In the genomic region with DNA sequence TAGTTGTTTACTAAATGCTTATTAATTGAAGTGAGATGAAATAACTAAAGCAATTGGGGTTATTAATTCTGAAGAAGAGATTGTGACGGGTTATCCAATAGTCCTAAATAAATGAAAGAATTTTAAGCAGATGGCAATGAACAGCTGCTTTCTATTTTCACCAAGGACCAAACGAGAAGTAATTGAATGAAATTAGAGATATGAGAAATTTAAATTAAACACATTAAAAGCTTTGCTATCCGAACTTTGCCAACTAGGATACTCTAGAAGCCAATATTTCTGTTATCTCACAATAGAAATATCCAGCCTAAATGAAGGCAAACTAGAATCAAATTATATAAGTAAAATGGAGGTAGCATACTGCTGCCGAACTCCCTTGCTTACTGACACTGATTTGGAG, we compare ENCODE assay signal across 27 cellular contexts.
"Had no signal": no experiment of that assay in that cellular context is flagged by ENCODE, and none has a peak within 500 bp of the region (broad histone marks: within the 10 kb centered on the region; RNA-seq: fewer than 3 reads in every experiment).

No MANE protein-coding gene starts in this region.

- H3K36me3 ChIP-seq: ascending aorta, breast epithelium, cardiac muscle cell, colonic mucosa, WERI-Rb-1 had no signal

- H3K4me3 ChIP-seq: ascending aorta, breast epithelium, cardiac muscle cell, colonic mucosa had no signal

- H3K9me3 ChIP-seq: ascending aorta, breast epithelium, colonic mucosa had no signal

- DNase-seq: activated CD4-positive, alpha-beta memory T cell treated with anti-CD3 and anti-CD28 coated beads for 36 hours; activated CD4-positive, alpha-beta T cell treated with anti-CD3 and anti-CD28 coated beads for 36 hours; activated CD4-positive, alpha-beta T cell treated with anti-CD3 and anti-CD28 coated beads, Interleukin-2, amount 10 ng/mL, durations not matched to agents 24 days and 14 days; activated CD4-positive, CD25-positive, alpha-beta regulatory T cell; activated CD4-positive, CD25-positive, alpha-beta regulatory T cell treated with anti-CD3 and anti-CD28 coated beads, Interleukin-2, amount 50 U/mL, for 72 hours; activated CD8-positive, alpha-beta memory T cell treated with anti-CD3 and anti-CD28 coated beads, Interleukin-2, amount 10 ng/mL, durations not matched to agents 7 days and 5 days; activated CD8-positive, alpha-beta memory T cell treated with anti-CD3 and anti-CD28 coated beads, Interleukin-2, amount 50 U/mL, for 4 hours; activated CD8-positive, alpha-beta T cell treated with anti-CD3 and anti-CD28 coated beads, Interleukin-2, amount 10 ng/mL, durations not matched to agents 7 days and 5 days; activated gamma-delta T cell; activated naive CD4-positive, alpha-beta T cell; activated naive CD4-positive, alpha-beta T cell treated with anti-CD3 and anti-CD28 coated beads, Interleukin-2, amount 10 ng/mL, durations not matched to agents 7 days and 5 days; activated naive CD8-positive, alpha-beta T cell treated with anti-CD3 and anti-CD28 coated beads, Interleukin-2, amount 10 ng/mL, durations not matched to agents 7 days and 5 days; activated T-cell treated with anti-CD3 and anti-CD28 coated beads for 4 hours; activated T-cell treated with anti-CD3 and anti-CD28 coated beads, Interleukin-2, amount 50 U/mL, for 24 hours; activated T-cell treated with anti-CD3 and anti-CD28 coated beads, Interleukin-2, amount 50 U/mL, for 72 hours; central memory CD4-positive, alpha-beta T cell; cerebellar nuclear complex; colonic mucosa; effector memory CD4-positive, alpha-beta T cell; endodermal cell; foreskin fibroblast; T-helper 17 cell; T1000; WERI-Rb-1 had no signal

- H3K27ac ChIP-seq: ascending aorta, breast epithelium, cardiac muscle cell, colonic mucosa, WERI-Rb-1 had no signal

- H3K27me3 ChIP-seq: ascending aorta, breast epithelium, cardiac muscle cell, colonic mucosa had no signal

- H3K4me1 ChIP-seq: ascending aorta, breast epithelium, colonic mucosa had no signal
